ENCODE assay signal across 29 cellular contexts in the genomic region with DNA sequence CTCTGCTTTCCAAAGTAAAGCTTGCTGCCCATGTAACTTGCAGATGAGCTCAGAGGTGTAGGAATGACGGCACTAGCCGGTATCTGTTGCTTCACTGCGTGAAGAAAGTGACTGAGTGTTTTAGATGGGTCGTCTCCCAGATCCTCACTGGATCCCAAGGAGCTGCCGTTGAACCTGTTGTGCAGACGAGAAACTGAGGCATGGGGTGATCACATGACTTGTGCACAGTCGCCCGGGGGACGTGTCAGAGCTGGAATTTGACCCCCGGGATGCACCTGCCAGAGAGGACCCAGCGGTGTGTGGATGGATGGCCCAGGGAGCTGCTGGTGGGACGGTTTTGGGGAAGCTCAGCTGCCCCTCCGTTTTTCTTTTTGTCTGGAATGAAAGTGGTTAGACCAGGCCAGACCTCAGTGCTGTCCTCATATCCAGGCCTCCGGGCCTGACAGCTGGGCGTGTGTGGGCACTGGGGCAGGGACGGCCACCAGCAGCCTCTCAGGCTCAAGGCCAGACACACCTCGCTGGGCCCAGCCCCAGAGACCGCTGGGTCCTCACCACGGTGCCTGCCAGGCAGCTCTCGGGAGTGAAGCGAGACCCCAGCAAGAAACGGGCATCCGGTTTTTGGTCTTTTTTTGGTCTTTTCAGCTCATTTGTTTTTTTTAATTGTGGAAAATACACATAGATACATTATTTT. TPM values are rescaled to one million over a fixed set of nuclear protein-coding genes. Genes with fewer than 3 reads are reported as not detected.
DNase-seq lines count a peak whose midpoint lies in the region; ATAC-seq and TF ChIP-seq lines count a peak whose summit lies in the region.
"Had no signal": no experiment of that assay in that cellular context is flagged by ENCODE, and none has a peak within 500 bp of the region (broad histone marks: within the 10 kb centered on the region; RNA-seq: fewer than 3 reads in every experiment).

No MANE protein-coding gene starts in this region.

- H3K9me3 Mint-ChIP-seq in IgD-negative memory B cell: peaks cover 0 to 2% (median 0%) of the 10 kb centered on the region in 3 donors
- peaks cover 12% of the 10 kb centered on the region for H3K9me3 Mint-ChIP-seq in glutamatergic neuron (ENCODE audit: unreplicated experiment)
- H3K9me3 Mint-ChIP-seq: activated T-cell treated with anti-CD3 and anti-CD28 coated beads, Interleukin-2, amount 50 U/mL, for 4 hours; central memory CD8-positive, alpha-beta T cell had no signal

- H3K27ac Mint-ChIP-seq in IgD-negative memory B cell: peak overlapping the region; percentile 23 to 94 (median 93)
- H3K27ac Mint-ChIP-seq in glutamatergic neuron (ENCODE audit: unreplicated experiment): peak overlapping the region; percentile 50

- H3K27me3 ChIP-seq in neutrophil (no peaks in the 10 kb centered on the region), osteoblast (ENCODE audit: insufficient read depth, low read length) (no peaks in the 10 kb centered on the region), stomach (peaks cover 0 to 3% (median 0%) of the 10 kb centered on the region in 3 donors)
- H3K27me3 ChIP-seq: gastrocnemius medialis, spleen had no signal

- H3K4me1 ChIP-seq in neutrophil (ENCODE audit: control insufficient read depth in 1 of 2, insufficient read depth in 1 of 2, low read depth in 1 of 2, low read length in 1 of 2) (peaks cover 41 to 72% of the 10 kb centered on the region in 2 experiments), osteoblast (ENCODE audit: insufficient read depth, low read length) (peaks cover 20% of the 10 kb centered on the region), stomach (peaks cover 40 to 63% (median 56%) of the 10 kb centered on the region in 4 donors)

- DNase-seq in glutamatergic neuron (no peak), osteoblast (ENCODE audit: insufficient read length, low spot score, missing footprints) (no peak), stomach (no peak)
- DNase-seq: activated CD4-positive, alpha-beta T cell treated with anti-CD3 and anti-CD28 coated beads for 1 hour; activated CD8-positive, alpha-beta memory T cell treated with anti-CD3 and anti-CD28 coated beads for 24 hours; activated naive CD4-positive, alpha-beta T cell treated with anti-CD3 and anti-CD28 coated beads, Interleukin-2, amount 50 U/mL, for 16 hours; activated T-cell treated with anti-CD3 and anti-CD28 coated beads, Interleukin-2, amount 50 U/mL, for 4 hours; aorta; DMS79 treated with DMSO at 0.1 percent for 48 hours; gastrocnemius medialis; H7; Kasumi-1; left cardiac atrium; NCI-H187; NCI-H226; PC-3; SHP77; spleen; stimulated activated CD4-positive, alpha-beta T cell treated with anti-CD3 and anti-CD28 coated beads, Interleukin-4, amount 100 ng/mL, for 4 hours; SW 1271 had no signal

- peaks cover 27% of the 10 kb centered on the region for H4K20me1 ChIP-seq in osteoblast (ENCODE audit: insufficient read depth, low read length)

- H3K27ac ChIP-seq in neutrophil (peak overlapping the region; percentile 35), osteoblast (ENCODE audit: low read depth, low read length) (no peak overlapping the region), stomach (no peak overlapping the region)
- H3K27ac ChIP-seq: gastrocnemius medialis, spleen had no signal

- no peak for TF ChIP-seq POLR2A in stomach (IDR thresholded peaks at IDR 0.05)

- H3K4me1 Mint-ChIP-seq in IgD-negative memory B cell (peaks cover 11 to 23% (median 23%) of the 10 kb centered on the region in 3 donors), glutamatergic neuron (ENCODE audit: low read depth, unreplicated experiment) (peaks cover 20% of the 10 kb centered on the region)

- peak overlapping the region in 3 of 4 donors; percentile 8 to 74 (median 32) for H3K4me3 Mint-ChIP-seq in IgD-negative memory B cell
- H3K4me3 Mint-ChIP-seq in glutamatergic neuron (ENCODE audit: unreplicated experiment): no peak overlapping the region
- H3K4me3 Mint-ChIP-seq: activated T-cell treated with anti-CD3 and anti-CD28 coated beads, Interleukin-2, amount 50 U/mL, for 4 hours; central memory CD8-positive, alpha-beta T cell had no signal

- no peak overlapping the region for H2AFZ ChIP-seq in osteoblast (ENCODE audit: low read length)

- H3K79me2 ChIP-seq in osteoblast (ENCODE audit: insufficient read depth, low read length): peaks cover 58% of the 10 kb centered on the region

- H3K4me2 ChIP-seq in osteoblast (ENCODE audit: insufficient read depth, low read length): no peak overlapping the region

- no peak for TF ChIP-seq EP300 in stomach (IDR thresholded peaks at IDR 0.05)

- H3K27me3 Mint-ChIP-seq in IgD-negative memory B cell (no peaks in the 10 kb centered on the region), glutamatergic neuron (ENCODE audit: unreplicated experiment) (peaks cover 12% of the 10 kb centered on the region)
- H3K27me3 Mint-ChIP-seq: central memory CD8-positive, alpha-beta T cell had no signal

- H3K36me3 ChIP-seq in neutrophil: peaks cover 62% of the 10 kb centered on the region
- peaks cover 2% of the 10 kb centered on the region for H3K36me3 ChIP-seq in osteoblast (ENCODE audit: insufficient read depth, low read length)
- H3K36me3 ChIP-seq in stomach: peaks cover 0 to 1% (median 0%) of the 10 kb centered on the region in 4 donors
- H3K36me3 ChIP-seq: gastrocnemius medialis had no signal

- intact Hi-C loops in stomach (cut with DNase I; ENCODE audit: low total_unique reads): no loop called here

- H3K4me3 ChIP-seq in neutrophil (ENCODE audit: low read depth in 1 of 2, low read length in 1 of 2): no peak overlapping the region
- no peak overlapping the region for H3K4me3 ChIP-seq in osteoblast (ENCODE audit: insufficient read depth, low read length)
- no peak overlapping the region for H3K4me3 ChIP-seq in stomach
- H3K4me3 ChIP-seq: gastrocnemius medialis, spleen had no signal

- peaks cover 6% of the 10 kb centered on the region for H3K36me3 Mint-ChIP-seq in IgD-negative memory B cell
- H3K36me3 Mint-ChIP-seq in glutamatergic neuron (ENCODE audit: unreplicated experiment): peaks cover 10% of the 10 kb centered on the region

- no peak for ATAC-seq in HG02885 (IDR thresholded peaks at IDR 0.05; ENCODE audit: poor library complexity, unreplicated experiment)
- ATAC-seq: esophagus mucosa, gastrocnemius medialis, left cardiac atrium, PC-3 had no signal

- 84 to 89% (median 86%) methylated on average over 23 of the region's 23 CpGs for WGBS in stomach, 5 donors

- H3K9me3 ChIP-seq in neutrophil (no peaks in the 10 kb centered on the region), osteoblast (ENCODE audit: low read depth, low read length) (no peaks in the 10 kb centered on the region), stomach (no peaks in the 10 kb centered on the region)
- H3K9me3 ChIP-seq: gastrocnemius medialis had no signal

- TF ChIP-seq CTCF in glutamatergic neuron (IDR thresholded peaks at IDR 0.05; ENCODE audit: partially characterized antibody, unreplicated experiment) (no peak), neutrophil (IDR thresholded peaks at IDR 0.05) (no peak), osteoblast (IDR thresholded peaks at IDR 0.05; ENCODE audit: extremely low read depth, low read depth, low read length) (no peak), stomach (IDR thresholded peaks at IDR 0.05) (no peak)

RNA-seq across cellular contexts. Expression of a gene that starts 12.5 kb away (rescaled TPM):
- polyA plus RNA-seq in IgD-negative memory B cell (4.2 TPM), stomach (1 to 10 TPM; 1.1 to 4.3 (median 2.1) TPM)
- total RNA-seq in glutamatergic neuron (ENCODE audit: unreplicated experiment) (148 TPM), osteoblast (19.4 and 21.7 TPM in 2 replicates), stomach (10 to 100 TPM in 2 of 5 donors, 1 to 10 TPM in 2, not detected in 1; 1.8 to 23.5 (median 8.6) TPM)

RNA-seq across cellular contexts. Expression of a gene that starts 21.2 kb away (rescaled TPM):
- polyA plus RNA-seq in IgD-negative memory B cell: 3.9 TPM
- total RNA-seq in glutamatergic neuron (ENCODE audit: unreplicated experiment): not detected
- not detected in 2 replicates for total RNA-seq in osteoblast
- not detected for total RNA-seq in stomach
- polyA plus RNA-seq in stomach: not detected
- total RNA-seq: aorta, esophagus mucosa, gastrocnemius medialis, HT-29, left cardiac atrium, mesenteric fat pad, renal cortical epithelial cell, ureter had no signal
- polyA plus RNA-seq: aorta had no signal

RNA-seq across cellular contexts. Expression of a gene that starts 25.4 kb away (rescaled TPM):
- polyA plus RNA-seq in IgD-negative memory B cell: 322 TPM
- total RNA-seq in glutamatergic neuron (ENCODE audit: unreplicated experiment): 61.9 TPM
- 31.1 and 32.7 TPM in 2 replicates for total RNA-seq in osteoblast
- 10 to 100 TPM in 3 of 5 donors, 1 to 10 TPM in 2; 5.8 to 62.0 (median 29.7) TPM for total RNA-seq in stomach
- polyA plus RNA-seq in stomach: 10 to 100 TPM; 47.1 to 63.8 (median 60.0) TPM

RNA-seq across cellular contexts. Expression of a gene that starts 45.1 kb away (rescaled TPM):
- polyA plus RNA-seq in IgD-negative memory B cell (not detected), stomach (not detected)
- total RNA-seq in glutamatergic neuron (ENCODE audit: unreplicated experiment) (not detected), osteoblast (not detected in 2 replicates), stomach (not detected)
- total RNA-seq: activated T-cell treated with anti-CD3 and anti-CD28 coated beads, Interleukin-2, amount 50 U/mL, for 4 hours; aorta; esophagus mucosa; gastrocnemius medialis; H7; HT-29; left cardiac atrium; mesenteric fat pad; PC-3; renal cortical epithelial cell; spleen; ureter had no signal
- polyA plus RNA-seq: aorta, spleen had no signal

RNA-seq across cellular contexts. Expression of a gene that starts 45.4 kb away (rescaled TPM):
- polyA plus RNA-seq in IgD-negative memory B cell: 138 TPM
- total RNA-seq in glutamatergic neuron (ENCODE audit: unreplicated experiment): 65.0 TPM
- total RNA-seq in osteoblast: 20.6 and 25.0 TPM in 2 replicates
- 100 to 1,000 TPM in 2 of 5 donors, 10 to 100 TPM in 3; 16.7 to 126 (median 82.1) TPM for total RNA-seq in stomach
- 10 to 100 TPM; 49.0 to 74.0 (median 54.7) TPM for polyA plus RNA-seq in stomach
